In the genomic region with DNA sequence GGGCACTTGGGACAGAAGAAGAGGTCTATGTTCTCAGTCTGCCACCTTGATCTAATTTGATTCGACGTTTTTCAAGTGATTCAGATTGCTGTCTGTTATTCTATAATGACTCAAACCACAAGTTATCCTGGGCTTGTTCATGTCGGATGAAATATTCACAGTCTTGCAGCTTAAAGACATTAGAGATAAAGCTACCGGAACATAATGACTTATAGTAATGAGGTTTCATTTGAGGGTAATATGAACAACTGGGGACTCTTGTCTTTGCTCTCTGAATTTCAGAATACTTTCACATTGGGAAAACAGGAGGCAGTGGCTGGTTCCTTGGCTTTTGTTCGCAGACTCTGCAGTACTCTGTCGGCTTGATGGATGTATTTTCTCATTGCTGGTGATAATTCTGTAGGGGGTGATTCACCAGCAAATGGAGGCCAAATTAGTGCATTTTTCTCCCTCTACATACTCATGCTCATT, we compare ENCODE assay signal across 22 cellular contexts.
A peak's percentile ranks its signal among the peaks of the same experiment; 100 is the strongest.
DNase-seq lines count a peak whose midpoint lies in the region; ATAC-seq, FAIRE-seq and TF ChIP-seq lines count a peak whose summit lies in the region.
"Had no signal": no experiment of that assay in that cellular context is flagged by ENCODE, and none has a peak within 500 bp of the region (broad histone marks: within the 10 kb centered on the region; RNA-seq: fewer than 3 reads in every experiment).

No MANE protein-coding gene starts in this region.

- H3K4me3 Mint-ChIP-seq in GM23338: no peak overlapping the region
- H3K4me3 Mint-ChIP-seq: activated CD4-positive, alpha-beta memory T cell treated with anti-CD3 and anti-CD28 coated beads, Interleukin-2, amount 10 ng/mL, durations not matched to agents 7 days and 5 days; activated naive CD4-positive, alpha-beta T cell treated with anti-CD3 and anti-CD28 coated beads for 36 hours; neural crest cell; T-helper 17 cell had no signal

- DNase-seq in HCEC 1CT (peak; percentile 32), ascending aorta (ENCODE audit: low spot score in 2 of 2) (no peak), kidney glomerular epithelial cell (lab: John Stamatoyannopoulos, UW) (peak; percentile 57), urothelium cell line (ENCODE audit: low spot score) (no peak), NCI-H345 (lab: John Stamatoyannopoulos, UW) (no peak), hippocampal formation (lab: John Stamatoyannopoulos, UW) (no peak), GM23338 (ENCODE audit: low spot score) (no peak)
- DNase-seq: activated CD4-positive, alpha-beta memory T cell treated with anti-CD3 and anti-CD28 coated beads, Interleukin-2, amount 10 ng/mL, durations not matched to agents 7 days and 5 days; activated naive CD4-positive, alpha-beta T cell treated with anti-CD3 and anti-CD28 coated beads for 36 hours; brain microvascular endothelial cell; cortex of kidney; left cardiac atrium; NCI-H1417 treated with DMSO at 0.1 percent for 48 hours; NCI-H2171; OCI-M1; SJCRH30; T-helper 17 cell; WERI-Rb-1 had no signal

- peaks cover 8% of the 10 kb centered on the region; the same call in 2 of the 3 replicates for H3K9me3 Mint-ChIP-seq in GM23338
- H3K9me3 Mint-ChIP-seq: activated CD4-positive, alpha-beta memory T cell treated with anti-CD3 and anti-CD28 coated beads, Interleukin-2, amount 10 ng/mL, durations not matched to agents 7 days and 5 days; activated naive CD4-positive, alpha-beta T cell treated with anti-CD3 and anti-CD28 coated beads for 36 hours; neural crest cell had no signal

- H3K36me3 ChIP-seq in ascending aorta: no peaks in the 10 kb centered on the region
- H3K36me3 ChIP-seq in GM23338 (ENCODE audit: insufficient read depth): no peaks in the 10 kb centered on the region
- H3K36me3 ChIP-seq: brain microvascular endothelial cell, SJCRH30, WERI-Rb-1 had no signal

- no peaks in the 10 kb centered on the region for H4K20me1 ChIP-seq in GM23338 (replicated peaks; ENCODE audit: insufficient read depth)

- FAIRE-seq in urothelium cell line (lab: Jason Lieb, UNC): peak; percentile 13
- FAIRE-seq: frontal cortex, GM19239, HepG2 had no signal

- H3K9me3 ChIP-seq in ascending aorta: no peaks in the 10 kb centered on the region
- H3K9me3 ChIP-seq: SJCRH30 had no signal

- no peaks in the 10 kb centered on the region for H3K36me3 Mint-ChIP-seq in GM23338 (ENCODE audit: low read depth)

- H3K4me2 ChIP-seq in GM23338: no peak overlapping the region

- H3K27ac Mint-ChIP-seq in GM23338: no peak overlapping the region
- H3K27ac Mint-ChIP-seq: activated CD4-positive, alpha-beta memory T cell treated with anti-CD3 and anti-CD28 coated beads, Interleukin-2, amount 10 ng/mL, durations not matched to agents 7 days and 5 days; activated naive CD4-positive, alpha-beta T cell treated with anti-CD3 and anti-CD28 coated beads for 36 hours; T-helper 17 cell had no signal

- no peak for ATAC-seq in GM23338
- ATAC-seq: HepG2, left cardiac atrium, T-helper 17 cell had no signal

- H3K79me2 ChIP-seq in GM23338 (replicated peaks; ENCODE audit: insufficient read depth): no peaks in the 10 kb centered on the region

- H3F3A ChIP-seq in GM23338 (replicated peaks; ENCODE audit: low read depth): no peaks in the 10 kb centered on the region

- H3K4me3 ChIP-seq in ascending aorta (no peak overlapping the region), GM23338 (no peak overlapping the region)
- H3K4me3 ChIP-seq: SJCRH30 had no signal

- no peak overlapping the region for H2AFZ ChIP-seq in GM23338

- peaks cover 6% of the 10 kb centered on the region; the same call in 1 of the 2 replicates for H3K9me2 ChIP-seq in GM23338 (ENCODE audit: insufficient read depth)

- H3K4me1 Mint-ChIP-seq in GM23338: peaks cover 25% of the 10 kb centered on the region
- H3K4me1 Mint-ChIP-seq: activated CD4-positive, alpha-beta memory T cell treated with anti-CD3 and anti-CD28 coated beads, Interleukin-2, amount 10 ng/mL, durations not matched to agents 7 days and 5 days; T-helper 17 cell had no signal

- peaks cover 4 to 10% of the 10 kb centered on the region in 2 donors for H3K4me1 ChIP-seq in ascending aorta
- H3K4me1 ChIP-seq in GM23338 (ENCODE audit: insufficient read depth): peaks cover 17% of the 10 kb centered on the region; the same call in 1 of the 2 replicates
- H3K4me1 ChIP-seq: SJCRH30 had no signal

- H3K27ac ChIP-seq in ascending aorta (peak overlapping the region; percentile 55 to 64), GM23338 (ENCODE audit: low read depth) (no peak overlapping the region)
- H3K27ac ChIP-seq: brain microvascular endothelial cell, SJCRH30, WERI-Rb-1 had no signal

- no peaks in the 10 kb centered on the region for H3K27me3 ChIP-seq in ascending aorta
- peaks cover 17% of the 10 kb centered on the region for H3K27me3 ChIP-seq in GM23338 (ENCODE audit: insufficient read depth)
- H3K27me3 ChIP-seq: SJCRH30 had no signal

- TF ChIP-seq CTCF in ascending aorta (IDR thresholded peaks at IDR 0.05) (no peak), GM23338 (conservative IDR thresholded peaks at IDR 0.05; ENCODE audit: low read depth in 2 of 2) (no peak)

- intact Hi-C loops in ascending aorta (cut with DNase I): loop anchor here (10.0 kb wide), 1 partner anchor 809 kb away; no protein-coding TSS in a partner anchor

- peaks cover 51% of the 10 kb centered on the region for H3K27me3 Mint-ChIP-seq in GM23338 (ENCODE audit: insufficient read depth, low read depth, poor library complexity)

TF ChIP-seq in GM23338, 12 proteins besides CTCF, POLR2A, EP300 and RAD21 (continues in another document):
- TF ChIP-seq REST (IDR thresholded peaks at IDR 0.05; ENCODE audit: unreplicated experiment): no peak
- no peak for TF ChIP-seq EZH2 (IDR thresholded peaks at IDR 0.05; ENCODE audit: low read depth, unreplicated experiment)
- no peak for TF ChIP-seq POLR2AphosphoS5 (IDR thresholded peaks at IDR 0.05; ENCODE audit: low read depth)
- TF ChIP-seq EZH2phosphoT487 (IDR thresholded peaks at IDR 0.05; ENCODE audit: unreplicated experiment): no peak
- TF ChIP-seq JUNB (IDR thresholded peaks at IDR 0.05; ENCODE audit: unreplicated experiment): no peak

Comparison
In these comparisons a context has a peak if more than half of its experiments do, and no peak if none do; other contexts are left out.
1. DNase-seq: peak in HCEC 1CT (single experiment) and kidney glomerular epithelial cell (single experiment); none in ascending aorta (0 of 2), urothelium cell line (single experiment), NCI-H345 (single experiment), hippocampal formation (0 of 2) and GM23338 (single experiment).